Comparison of ENCODE assay signal across 8 cellular contexts in the genomic region with DNA sequence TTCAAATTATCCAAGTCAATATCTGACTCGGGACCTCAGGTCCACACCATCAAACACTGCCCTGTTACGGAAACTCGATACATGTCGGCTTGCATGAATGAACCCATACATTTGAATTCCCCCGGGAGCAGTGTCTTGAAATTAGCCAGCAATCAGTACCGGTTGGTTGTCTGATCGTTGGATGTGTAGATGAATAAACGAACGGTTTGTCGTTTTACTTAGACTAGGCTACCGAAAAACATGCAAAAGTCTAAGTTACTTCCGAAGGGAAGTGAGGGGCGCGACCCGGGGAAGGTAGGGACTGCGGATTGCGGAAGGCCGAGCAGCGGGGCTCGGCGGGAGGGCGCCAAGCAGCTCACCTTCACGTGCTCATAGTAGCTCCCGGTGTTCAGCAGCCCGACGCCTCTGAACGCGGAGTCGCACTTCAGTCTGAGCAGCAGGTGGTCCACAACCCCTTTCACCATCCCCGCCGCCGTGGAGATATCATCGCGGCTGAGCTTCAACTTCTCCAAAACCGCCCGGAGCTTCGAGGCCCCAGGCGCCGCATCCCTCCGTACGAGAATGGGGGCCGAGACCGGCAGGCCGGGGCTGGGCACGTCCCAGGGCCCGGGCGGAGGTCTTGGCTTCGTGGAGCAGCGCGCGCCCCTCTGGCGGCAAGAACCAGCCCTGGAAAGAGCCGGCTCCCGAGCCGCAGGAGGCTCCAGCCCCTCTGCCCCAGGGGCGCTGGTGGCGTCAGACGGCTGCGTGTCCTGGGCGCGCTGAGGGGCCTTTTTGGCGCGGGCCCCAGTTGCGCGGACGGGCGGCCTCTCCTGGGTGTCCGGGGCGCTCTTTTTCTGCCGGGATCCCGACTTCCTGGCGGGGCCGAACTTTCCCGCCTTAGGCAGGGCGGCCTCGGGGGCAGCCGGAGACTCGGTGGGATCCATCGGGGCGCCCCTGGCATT. TPM values are rescaled to one million over a fixed set of nuclear protein-coding genes. Genes with fewer than 3 reads are reported as not detected.
DNase-seq lines count a peak whose midpoint lies in the region; ATAC-seq and TF ChIP-seq lines count a peak whose summit lies in the region.

No MANE protein-coding gene starts in this region.

- H3K36me3 Mint-ChIP-seq in activated CD8-positive, alpha-beta memory T cell treated with anti-CD3 and anti-CD28 coated beads, Interleukin-2, amount 10 ng/mL, durations not matched to agents 7 days and 5 days: peaks cover 33% of the 10 kb centered on the region
- H3K36me3 Mint-ChIP-seq in endothelial cell (ENCODE audit: low read depth, unreplicated experiment): no peaks in the 10 kb centered on the region

- H3K4me3 Mint-ChIP-seq in activated CD8-positive, alpha-beta memory T cell treated with anti-CD3 and anti-CD28 coated beads, Interleukin-2, amount 10 ng/mL, durations not matched to agents 7 days and 5 days: peak overlapping the region; percentile 100
- H3K4me3 Mint-ChIP-seq in endothelial cell (ENCODE audit: unreplicated experiment): peak overlapping the region; percentile 47

- TF ChIP-seq CTCF in endothelial cell (IDR thresholded peaks at IDR 0.05; ENCODE audit: unreplicated experiment): no peak

- ATAC-seq in HG02970 (IDR thresholded peaks at IDR 0.05; ENCODE audit: low FRiP score, unreplicated experiment): peak; percentile 51
- peak; percentile 58 for ATAC-seq in activated CD8-positive, alpha-beta memory T cell treated with anti-CD3 and anti-CD28 coated beads, Interleukin-2, amount 10 ng/mL, durations not matched to agents 7 days and 5 days

- H3K9me3 Mint-ChIP-seq in activated CD8-positive, alpha-beta memory T cell treated with anti-CD3 and anti-CD28 coated beads, Interleukin-2, amount 10 ng/mL, durations not matched to agents 7 days and 5 days (ENCODE audit: low read depth): no peaks in the 10 kb centered on the region
- no peaks in the 10 kb centered on the region for H3K9me3 Mint-ChIP-seq in endothelial cell (ENCODE audit: unreplicated experiment)

- CTCF ChIA-PET in activated CD8-positive, alpha-beta memory T cell treated with anti-CD3 and anti-CD28 coated beads, Interleukin-2, amount 10 ng/mL, durations not matched to agents 7 days and 5 days (lab: Charles Lee): interaction anchor here (0.5 to 3.8 kb wide), 14 partner anchors 10 to 201 kb away, joined by 3 to 45 read pairs (median 4); a partner anchor contains a TSS

- peaks cover 43% of the 10 kb centered on the region for H3K4me1 Mint-ChIP-seq in activated CD8-positive, alpha-beta memory T cell treated with anti-CD3 and anti-CD28 coated beads, Interleukin-2, amount 10 ng/mL, durations not matched to agents 7 days and 5 days
- peaks cover 2% of the 10 kb centered on the region for H3K4me1 Mint-ChIP-seq in endothelial cell (ENCODE audit: unreplicated experiment)

- peak; percentile 34 for DNase-seq in NCI-H2107 treated with DMSO at 0.1 percent for 48 hours (lab: John Stamatoyannopoulos, UW; ENCODE audit: unreplicated experiment)
- DNase-seq in NCI-H2107 (lab: John Stamatoyannopoulos, UW): no peak
- peak; percentile 30 for DNase-seq in NCI-H510A (lab: John Stamatoyannopoulos, UW)
- DNase-seq in activated CD8-positive, alpha-beta memory T cell treated with anti-CD3 and anti-CD28 coated beads, Interleukin-2, amount 10 ng/mL, durations not matched to agents 7 days and 5 days: peak; percentile 68
- peak; percentile 30 for DNase-seq in endothelial cell (ENCODE audit: low spot score)
- DNase-seq in midbrain (lab: John Stamatoyannopoulos, UW): peak; percentile 27
- DNase-seq in stimulated activated naive CD4-positive, alpha-beta T cell treated with Interleukin-2 at 50 U/mL for 16 hours (lab: John Stamatoyannopoulos, UW): peak; percentile 37

- no peaks in the 10 kb centered on the region for H3K27me3 Mint-ChIP-seq in activated CD8-positive, alpha-beta memory T cell treated with anti-CD3 and anti-CD28 coated beads, Interleukin-2, amount 10 ng/mL, durations not matched to agents 7 days and 5 days
- H3K27me3 Mint-ChIP-seq in endothelial cell (ENCODE audit: unreplicated experiment): peaks cover 2% of the 10 kb centered on the region

- H3K27ac Mint-ChIP-seq in activated CD8-positive, alpha-beta memory T cell treated with anti-CD3 and anti-CD28 coated beads, Interleukin-2, amount 10 ng/mL, durations not matched to agents 7 days and 5 days: peak overlapping the region; percentile 95
- H3K27ac Mint-ChIP-seq in endothelial cell (ENCODE audit: unreplicated experiment): peak overlapping the region; percentile 42

RNA-seq across cellular contexts. Expression of a gene that starts 0.7 kb away (rescaled TPM):
- 10 to 100 TPM; 54.3 to 58.9 TPM for total RNA-seq in activated CD8-positive, alpha-beta memory T cell treated with anti-CD3 and anti-CD28 coated beads, Interleukin-2, amount 10 ng/mL, durations not matched to agents 7 days and 5 days
- total RNA-seq in endothelial cell (ENCODE audit: unreplicated experiment): 1.8 TPM

RNA-seq across cellular contexts. Expression of a gene that starts 10.1 kb away (rescaled TPM):
- total RNA-seq in activated CD8-positive, alpha-beta memory T cell treated with anti-CD3 and anti-CD28 coated beads, Interleukin-2, amount 10 ng/mL, durations not matched to agents 7 days and 5 days: 10 to 100 TPM; 65.8 to 66.6 TPM
- total RNA-seq in endothelial cell (ENCODE audit: unreplicated experiment): 23.8 TPM

RNA-seq across cellular contexts. Expression of a gene that starts 56.8 kb away (rescaled TPM):
- 1 to 10 TPM in 1 of 2 experiments, under 1 TPM in 1; 0.77 to 1.3 TPM for total RNA-seq in activated CD8-positive, alpha-beta memory T cell treated with anti-CD3 and anti-CD28 coated beads, Interleukin-2, amount 10 ng/mL, durations not matched to agents 7 days and 5 days
- total RNA-seq in endothelial cell (ENCODE audit: unreplicated experiment): not detected

Comparison
In these comparisons a context has a peak if more than half of its experiments do, and no peak if none do; other contexts are left out.
1. RNA of a gene that starts 0.7 kb away (total RNA-seq): 54.3 to 58.9 TPM in activated CD8-positive, alpha-beta memory T cell treated with anti-CD3 and anti-CD28 coated beads, Interleukin-2, amount 10 ng/mL, durations not matched to agents 7 days and 5 days; 1.8 TPM in endothelial cell (single experiment); every median in the first group is over 10 times any median in the second.